In genomic region chr16:10992797-10993196, GRCh38 we compare ENCODE assay signal across 8 cellular contexts. TPM values are rescaled to one million over a fixed set of nuclear protein-coding genes. Genes with fewer than 3 reads are reported as not detected.
DNase-seq lines count a peak whose midpoint lies in the region; ATAC-seq and TF ChIP-seq lines count a peak whose summit lies in the region.

No MANE protein-coding gene starts in this region.

- no peaks in the 10 kb centered on the region for H3K9me3 ChIP-seq in trophoblast cell (ENCODE audit: insufficient read depth, low read depth, low read length)

- peak overlapping the region; percentile 16 for H4K91ac ChIP-seq in trophoblast cell (ENCODE audit: low read depth, low read length)

- H4K8ac ChIP-seq in trophoblast cell (ENCODE audit: low read depth, low read length): no peak overlapping the region

- no peaks in the 10 kb centered on the region for H3K27me3 ChIP-seq in trophoblast cell (ENCODE audit: insufficient read depth, low read length)

- ATAC-seq in GM21825 (IDR thresholded peaks at IDR 0.05; ENCODE audit: unreplicated experiment) (no peak), HG03565 (IDR thresholded peaks at IDR 0.05; ENCODE audit: unreplicated experiment) (no peak)

- peak overlapping the region; percentile 57 for H2AK5ac ChIP-seq in trophoblast cell (ENCODE audit: low read length)

- no peak for TF ChIP-seq CTCF in cardiac fibroblast (IDR thresholded peaks at IDR 0.05; ENCODE audit: low read depth, low read length)

- H3K14ac ChIP-seq in trophoblast cell (ENCODE audit: low read length): no peak overlapping the region

- peak; percentile 91 for DNase-seq in EL
- DNase-seq in MV-4-11 (lab: John Stamatoyannopoulos, UW): peak; percentile 51
- DNase-seq in cardiac fibroblast (ENCODE audit: low read depth in 2 of 2): peak; percentile 68 to 85
- DNase-seq in trophoblast cell: no peak
- no peak for DNase-seq in DMS79 (lab: John Stamatoyannopoulos, UW)
- DNase-seq in globus pallidus (ENCODE audit: low spot score): no peak

- no peak overlapping the region for H3K23ac ChIP-seq in trophoblast cell (ENCODE audit: low read length)

- no peak overlapping the region for H3K27ac ChIP-seq in trophoblast cell (ENCODE audit: low read depth, low read length)

- H3K9ac ChIP-seq in trophoblast cell (ENCODE audit: low read length): no peak overlapping the region

- H2BK5ac ChIP-seq in trophoblast cell (ENCODE audit: low read depth, low read length, poor library complexity): no peak overlapping the region

- H2AFZ ChIP-seq in trophoblast cell (ENCODE audit: insufficient read depth, low read length, poor library complexity): no peak overlapping the region

- peaks cover 4 to 7% of the 10 kb centered on the region in 2 experiments for H3K36me3 ChIP-seq in trophoblast cell (ENCODE audit: control insufficient read depth in 1 of 2, insufficient read depth in 2 of 2, low read length in 2 of 2)

- no peak overlapping the region for H3K4me2 ChIP-seq in trophoblast cell (ENCODE audit: low read length)

- no peak overlapping the region for H2BK120ac ChIP-seq in trophoblast cell (ENCODE audit: insufficient read depth, low read length, poor library complexity)

- H3K79me2 ChIP-seq in trophoblast cell (ENCODE audit: control insufficient read depth, insufficient read depth, low read length, poor library complexity): no peaks in the 10 kb centered on the region

- peaks cover 5% of the 10 kb centered on the region for H3K79me1 ChIP-seq in trophoblast cell (ENCODE audit: low read length)

- H2BK12ac ChIP-seq in trophoblast cell (ENCODE audit: low read length): peak overlapping the region; percentile 42

- no peak overlapping the region for H4K12ac ChIP-seq in trophoblast cell (ENCODE audit: low read depth, low read length)

- no CpG with 5 or more reads among the region's 5 CpGs for WGBS in trophoblast cell (ENCODE audit: extremely low coverage, insufficient coverage, insufficient read length)

- no peak overlapping the region for H3K4me3 ChIP-seq in cardiac fibroblast (replicated peaks in 1 of 2; ENCODE audit: low read depth in 2 of 2, low read length in 2 of 2)
- H3K4me3 ChIP-seq in trophoblast cell (ENCODE audit: low read depth, low read length): no peak overlapping the region

- peaks cover 23 to 27% of the 10 kb centered on the region in 2 experiments for H3K4me1 ChIP-seq in trophoblast cell (ENCODE audit: control insufficient read depth in 1 of 2, insufficient read depth in 2 of 2, low read length in 2 of 2)

- H3K18ac ChIP-seq in trophoblast cell (ENCODE audit: low read length): no peak overlapping the region

- no peak overlapping the region for H3K4ac ChIP-seq in trophoblast cell (ENCODE audit: low read depth, low read length)

RNA-seq across cellular contexts. Expression of gene CLEC16A, which starts 48.4 kb away (rescaled TPM):
- 12.0 and 12.1 TPM in 2 replicates for polyA plus RNA-seq in trophoblast cell (2013)

RNA-seq across cellular contexts. Expression of gene DEXI, which starts 50.5 kb away (rescaled TPM):
- 20.5 and 21.3 TPM in 2 replicates for polyA plus RNA-seq in trophoblast cell (2013)

Comparison
In these comparisons a context has a peak if more than half of its experiments do, and no peak if none do; other contexts are left out.
1. DNase-seq: peak in EL (single experiment), MV-4-11 (single experiment) and cardiac fibroblast (2 of 2); none in trophoblast cell (0 of 2), DMS79 (single experiment) and globus pallidus (single experiment).